ENCODE assay signal across 20 cellular contexts in the genomic region with DNA sequence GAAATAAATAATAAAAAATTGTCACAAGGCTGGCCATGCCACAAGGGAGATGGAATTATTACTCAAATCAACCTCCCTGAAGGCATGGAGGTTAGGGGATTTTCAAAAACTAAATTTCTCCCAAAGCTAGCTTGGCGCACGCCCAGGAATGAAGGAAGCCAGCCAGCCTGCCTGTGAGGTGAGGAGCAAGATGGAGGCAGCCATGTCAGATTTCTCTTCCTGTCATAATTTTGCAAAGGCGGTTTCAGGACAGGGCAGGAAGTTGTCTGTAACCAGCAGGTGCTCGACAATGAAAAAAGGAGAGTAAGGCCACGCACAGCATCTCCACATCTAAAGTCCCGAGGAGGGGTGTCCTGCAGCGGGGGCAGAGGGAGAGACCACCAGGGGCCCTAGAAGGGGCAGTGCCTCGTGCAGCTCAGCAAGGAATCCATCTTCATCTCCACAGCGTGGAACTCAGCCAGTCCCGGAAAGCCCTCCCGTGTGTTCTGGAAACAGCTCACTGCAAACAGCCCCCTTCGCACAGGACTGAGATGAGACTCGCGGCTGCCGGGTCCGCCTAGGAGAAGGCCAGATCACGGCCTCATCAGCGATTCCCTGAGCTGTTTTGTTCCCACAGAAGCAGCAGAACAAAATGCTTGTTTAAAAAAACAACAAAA. TPM values are rescaled to one million over a fixed set of nuclear protein-coding genes. Genes with fewer than 3 reads are reported as not detected.
A peak's percentile ranks its signal among the peaks of the same experiment; 100 is the strongest.
DNase-seq lines count a peak whose midpoint lies in the region; ATAC-seq and TF ChIP-seq lines count a peak whose summit lies in the region.
"Had no signal": no experiment of that assay in that cellular context is flagged by ENCODE, and none has a peak within 500 bp of the region (broad histone marks: within the 10 kb centered on the region; RNA-seq: fewer than 3 reads in every experiment).

No MANE protein-coding gene starts in this region.

- peaks cover 17% of the 10 kb centered on the region for H3K4me1 Mint-ChIP-seq in glutamatergic neuron (ENCODE audit: low read depth, unreplicated experiment)

- no peak for ATAC-seq in activated naive CD4-positive, alpha-beta T cell treated with anti-CD3 and anti-CD28 coated beads, Interleukin-2, amount 50 U/mL, for 72 hours
- ATAC-seq in HG02759 (IDR thresholded peaks at IDR 0.05; ENCODE audit: unreplicated experiment) (no peak), GM19452 (IDR thresholded peaks at IDR 0.05; ENCODE audit: unreplicated experiment) (no peak)
- ATAC-seq: gastrocnemius medialis had no signal

- H3K27me3 Mint-ChIP-seq in glutamatergic neuron (ENCODE audit: unreplicated experiment) = peaks cover 7% of the 10 kb centered on the region
- H3K27me3 Mint-ChIP-seq: activated naive CD4-positive, alpha-beta T cell treated with anti-CD3 and anti-CD28 coated beads, Interleukin-2, amount 50 U/mL, for 24 hours had no signal

- POLR2A ChIA-PET in RWPE1 (lab: Yijun Ruan, JAX; ENCODE audit: low non-redundant PET) = no interaction called here

- peaks cover 7 to 9% of the 10 kb centered on the region in 2 donors for H3K9me3 Mint-ChIP-seq in activated naive CD4-positive, alpha-beta T cell treated with anti-CD3 and anti-CD28 coated beads, Interleukin-2, amount 50 U/mL, for 72 hours
- peaks cover 11% of the 10 kb centered on the region for H3K9me3 Mint-ChIP-seq in glutamatergic neuron (ENCODE audit: unreplicated experiment)
- H3K9me3 Mint-ChIP-seq: activated naive CD4-positive, alpha-beta T cell treated with anti-CD3 and anti-CD28 coated beads, Interleukin-2, amount 50 U/mL, for 24 hours had no signal

- peak overlapping the region; percentile 98 for H3K27ac ChIP-seq in RWPE1
- peak overlapping the region in 4 of 5 donors; percentile 40 to 82 (median 46) for H3K27ac ChIP-seq in stomach
- H3K27ac ChIP-seq in uterus = no peak overlapping the region
- H3K27ac ChIP-seq: gastrocnemius medialis had no signal

- peak overlapping the region; percentile 70 to 82 for H3K27ac Mint-ChIP-seq in activated naive CD4-positive, alpha-beta T cell treated with anti-CD3 and anti-CD28 coated beads, Interleukin-2, amount 50 U/mL, for 72 hours
- H3K27ac Mint-ChIP-seq in glutamatergic neuron (ENCODE audit: unreplicated experiment) = peak overlapping the region; percentile 85

- H3K4me1 ChIP-seq in stomach = peaks cover 0 to 20% (median 2%) of the 10 kb centered on the region in 4 donors
- H3K4me1 ChIP-seq in uterus = no peaks in the 10 kb centered on the region
- H3K4me1 ChIP-seq: gastrocnemius medialis had no signal

- H3K4me3 ChIP-seq in stomach (no peak overlapping the region), uterus (no peak overlapping the region)
- H3K4me3 ChIP-seq: gastrocnemius medialis had no signal

- H3K36me3 Mint-ChIP-seq in activated naive CD4-positive, alpha-beta T cell treated with anti-CD3 and anti-CD28 coated beads, Interleukin-2, amount 50 U/mL, for 72 hours = peaks cover 15 to 22% of the 10 kb centered on the region in 2 donors
- H3K36me3 Mint-ChIP-seq in glutamatergic neuron (ENCODE audit: unreplicated experiment) = peaks cover 7% of the 10 kb centered on the region

- H3K9me3 ChIP-seq in stomach (peaks cover 5 to 23% (median 20%) of the 10 kb centered on the region in 4 donors), uterus (no peaks in the 10 kb centered on the region)
- H3K9me3 ChIP-seq: gastrocnemius medialis had no signal

- no peak overlapping the region for H3K4me3 Mint-ChIP-seq in glutamatergic neuron (ENCODE audit: unreplicated experiment)
- H3K4me3 Mint-ChIP-seq: activated naive CD4-positive, alpha-beta T cell treated with anti-CD3 and anti-CD28 coated beads, Interleukin-2, amount 50 U/mL, for 24 hours had no signal

- H3K27me3 ChIP-seq in stomach (peaks cover 0 to 5% (median 4%) of the 10 kb centered on the region in 3 donors), uterus (no peaks in the 10 kb centered on the region)
- H3K27me3 ChIP-seq: gastrocnemius medialis had no signal

- no peak for TF ChIP-seq EP300 in stomach (IDR thresholded peaks at IDR 0.05)

- CTCF ChIA-PET in RWPE1 (lab: Yijun Ruan, JAX) = interaction anchor here (1.0 to 1.2 kb wide), 2 partner anchors 31 to 43 kb away, joined by 3 to 5 read pairs; no protein-coding TSS in a partner anchor

- no peak for DNase-seq in activated naive CD4-positive, alpha-beta T cell treated with anti-CD3 and anti-CD28 coated beads, Interleukin-2, amount 50 U/mL, for 72 hours (ENCODE audit: low spot score in 2 of 2)
- no peak for DNase-seq in activated naive CD4-positive, alpha-beta T cell (lab: John Stamatoyannopoulos, UW)
- DNase-seq in RWPE1 (ENCODE audit: low spot score) = no peak
- DNase-seq in glutamatergic neuron = no peak
- DNase-seq in stomach = no peak
- DNase-seq in uterus = no peak
- DNase-seq: activated CD8-positive, alpha-beta memory T cell treated with anti-CD3 and anti-CD28 coated beads for 24 hours; AML-193; central memory CD4-positive, alpha-beta T cell; gastrocnemius medialis; HCEC 1CT; mesenchymal stem cell; NCI-H1930; NCI-H748 treated with DMSO at 0.1 percent for 48 hours; Right ventricle myocardium superior; stimulated activated CD4-positive, alpha-beta T cell treated with anti-CD3 and anti-CD28 coated beads, Interleukin-12 subunit alpha, Interleukin-12 subunit beta, amount 100 ng/mL, for 4 hours; T1000 had no signal

- TF ChIP-seq POLR2A in stomach (IDR thresholded peaks at IDR 0.05) (no peak), uterus (IDR thresholded peaks at IDR 0.05) (no peak)

- WGBS in stomach, 5 donors = 49 to 71% (median 65%) methylated on average over 18 of the region's 18 CpGs

- intact Hi-C loops in stomach (cut with DNase I; ENCODE audit: low total_unique reads) (no loop called here), uterus (cut with DNase I; ENCODE audit: low total_unique reads) (no loop called here)

- no peaks in the 10 kb centered on the region for H3K36me3 ChIP-seq in stomach
- no peaks in the 10 kb centered on the region for H3K36me3 ChIP-seq in uterus
- H3K36me3 ChIP-seq: gastrocnemius medialis had no signal

- TF ChIP-seq CTCF in RWPE1 (conservative IDR thresholded peaks at IDR 0.05; ENCODE audit: low read depth) (no peak), glutamatergic neuron (IDR thresholded peaks at IDR 0.05; ENCODE audit: partially characterized antibody, unreplicated experiment) (no peak), stomach (IDR thresholded peaks at IDR 0.05) (no peak), uterus (IDR thresholded peaks at IDR 0.05) (no peak)

RNA-seq across cellular contexts. Expression of a gene that starts 47.8 kb away (rescaled TPM):
- 100 to 1,000 TPM; 112 to 197 TPM for total RNA-seq in activated naive CD4-positive, alpha-beta T cell treated with anti-CD3 and anti-CD28 coated beads, Interleukin-2, amount 50 U/mL, for 72 hours
- total RNA-seq in glutamatergic neuron (ENCODE audit: unreplicated experiment) (205 TPM), stomach (10 to 100 TPM in 3 of 5 donors, 1 to 10 TPM in 2; 1.4 to 24.1 (median 11.0) TPM), uterus (1 to 10 TPM in 2 of 4 donors, under 1 TPM in 1, not detected in 1; 0.88 to 2.0 (median 1.3) TPM)
- polyA plus RNA-seq in stomach = 10 to 100 TPM in 1 of 3 donors, 1 to 10 TPM in 2; 3.5 to 74.8 (median 9.0) TPM

RNA-seq across cellular contexts. Expression of a gene that starts 55.7 kb away (rescaled TPM):
- 100 to 1,000 TPM in 1 of 2 donors, 10 to 100 TPM in 1; 75.4 to 114 TPM for total RNA-seq in activated naive CD4-positive, alpha-beta T cell treated with anti-CD3 and anti-CD28 coated beads, Interleukin-2, amount 50 U/mL, for 72 hours
- total RNA-seq in glutamatergic neuron (ENCODE audit: unreplicated experiment) (65.4 TPM), stomach (100 to 1,000 TPM in 2 of 5 donors, 10 to 100 TPM in 3; 25.5 to 119 (median 69.4) TPM), uterus (10 to 100 TPM; 25.1 to 49.2 (median 36.4) TPM)
- 10 to 100 TPM; 28.5 to 37.8 (median 33.9) TPM for polyA plus RNA-seq in stomach

Comparison
In these comparisons a context has a peak if more than half of its experiments do, and no peak if none do; other contexts are left out.
1. H3K27ac ChIP-seq: peak in RWPE1 (single experiment) and stomach (4 of 5); none in uterus (0 of 2).